ENCODE assay signal across 19 cellular contexts in genomic region chr7:37033141-37033540, GRCh38.
A peak's percentile ranks its signal among the peaks of the same experiment; 100 is the strongest.
DNase-seq lines count a peak whose midpoint lies in the region; ATAC-seq, FAIRE-seq and TF ChIP-seq lines count a peak whose summit lies in the region.
"Had no signal": no experiment of that assay in that cellular context is flagged by ENCODE, and none has a peak within 500 bp of the region (broad histone marks: within the 10 kb centered on the region; RNA-seq: fewer than 3 reads in every experiment).

No MANE protein-coding gene starts in this region.

- TF ChIP-seq EP300 in A549 (IDR thresholded peaks at IDR 0.05): no peak

- H3K27ac Mint-ChIP-seq in endodermal cell (no peak overlapping the region), neural progenitor cell (peak overlapping the region; percentile 95), CD14-positive monocyte (peak overlapping the region in 2 of 7 donors; percentile 14 to 17)
- H3K27ac Mint-ChIP-seq in activated CD4-positive, alpha-beta memory T cell treated with anti-CD3 and anti-CD28 coated beads for 36 hours: no peak overlapping the region

- H3K4me1 ChIP-seq in A549 (peaks cover 19% of the 10 kb centered on the region), SJSA1 (replicated peaks) (peaks cover 28% of the 10 kb centered on the region), endodermal cell (ENCODE audit: control insufficient read depth, insufficient read depth, low read length) (peaks cover 5% of the 10 kb centered on the region), neural progenitor cell (peaks cover 4% of the 10 kb centered on the region)

- H3K36me3 ChIP-seq in SJSA1 (no peaks in the 10 kb centered on the region), endodermal cell (ENCODE audit: control insufficient read depth, insufficient read depth, low read length) (peaks cover 16% of the 10 kb centered on the region), neural progenitor cell (no peaks in the 10 kb centered on the region)
- H3K36me3 ChIP-seq: SJCRH30 had no signal

- intact Hi-C loops in activated CD4-positive, alpha-beta memory T cell treated with anti-CD3 and anti-CD28 coated beads for 36 hours (cut with micrococcal nuclease): loop anchor here (5.0 kb wide), 1 partner anchor 319 kb away; no protein-coding TSS in a partner anchor
- intact Hi-C loops in CD14-positive monocyte (cut with micrococcal nuclease): no loop called here

- H3K27ac ChIP-seq in A549 (peak overlapping the region; percentile 67 to 84; a peak in 4 of 6 replicates), SJSA1 (peak overlapping the region; percentile 94), endodermal cell (ENCODE audit: low read depth, low read length) (peak overlapping the region; percentile 82), neural progenitor cell (no peak overlapping the region)

- no peak overlapping the region for H3K4me3 ChIP-seq in A549
- H3K4me3 ChIP-seq in SJSA1: no peak overlapping the region
- H3K4me3 ChIP-seq in endodermal cell (ENCODE audit: low read length): no peak overlapping the region
- no peak overlapping the region for H3K4me3 ChIP-seq in neural progenitor cell
- H3K4me3 ChIP-seq: GM23338, SJCRH30 had no signal

- H3K27me3 Mint-ChIP-seq in endodermal cell (ENCODE audit: insufficient read depth) (no peaks in the 10 kb centered on the region), neural progenitor cell (ENCODE audit: insufficient read depth, low read depth) (no peaks in the 10 kb centered on the region), CD14-positive monocyte (ENCODE audit: low read depth in 3 of 3) (peaks cover 0 to 1% (median 0%) of the 10 kb centered on the region in 3 donors)
- no peaks in the 10 kb centered on the region for H3K27me3 Mint-ChIP-seq in activated CD4-positive, alpha-beta memory T cell treated with anti-CD3 and anti-CD28 coated beads for 36 hours

- H3K9me3 Mint-ChIP-seq in endodermal cell (no peaks in the 10 kb centered on the region), neural progenitor cell (peaks cover 11% of the 10 kb centered on the region), CD14-positive monocyte (peaks cover 0 to 3% (median 0%) of the 10 kb centered on the region in 7 donors)
- no peaks in the 10 kb centered on the region for H3K9me3 Mint-ChIP-seq in activated CD4-positive, alpha-beta memory T cell treated with anti-CD3 and anti-CD28 coated beads for 36 hours
- H3K9me3 Mint-ChIP-seq: GM23338 had no signal

- H3F3A ChIP-seq in neural progenitor cell (ENCODE audit: low read depth): no peaks in the 10 kb centered on the region

- TF ChIP-seq CTCF in A549 (IDR thresholded peaks at IDR 0.05) (no peak), endodermal cell (conservative IDR thresholded peaks at IDR 0.05) (no peak), neural progenitor cell (IDR thresholded peaks at IDR 0.05) (no peak), CD14-positive monocyte (IDR thresholded peaks at IDR 0.05) (no peak)

- no peak for TF ChIP-seq POLR2A in A549 (IDR thresholded peaks at IDR 0.05; ENCODE audit: low read length)

- peaks cover 24% of the 10 kb centered on the region for H3K4me1 Mint-ChIP-seq in endodermal cell
- peaks cover 33% of the 10 kb centered on the region for H3K4me1 Mint-ChIP-seq in neural progenitor cell
- H3K4me1 Mint-ChIP-seq in activated CD4-positive, alpha-beta memory T cell treated with anti-CD3 and anti-CD28 coated beads for 36 hours (ENCODE audit: low read depth): peaks cover 44% of the 10 kb centered on the region
- H3K4me1 Mint-ChIP-seq in CD14-positive monocyte: peaks cover 14% of the 10 kb centered on the region

- no peaks in the 10 kb centered on the region for H4K20me1 ChIP-seq in neural progenitor cell (ENCODE audit: low read depth)

- H3K4me2 ChIP-seq in A549: no peak overlapping the region
- H3K4me2 ChIP-seq in neural progenitor cell: no peak overlapping the region
- H3K4me2 ChIP-seq: GM23338 had no signal

- peaks cover 15% of the 10 kb centered on the region for H3K36me3 Mint-ChIP-seq in endodermal cell (ENCODE audit: low read depth)
- H3K36me3 Mint-ChIP-seq in neural progenitor cell: peaks cover 2% of the 10 kb centered on the region
- peaks cover 34% of the 10 kb centered on the region for H3K36me3 Mint-ChIP-seq in activated CD4-positive, alpha-beta memory T cell treated with anti-CD3 and anti-CD28 coated beads for 36 hours
- peaks cover 27 to 32% of the 10 kb centered on the region in 2 donors for H3K36me3 Mint-ChIP-seq in CD14-positive monocyte

- H3K4me3 Mint-ChIP-seq in endodermal cell (no peak overlapping the region), neural progenitor cell (no peak overlapping the region), CD14-positive monocyte (no peak overlapping the region)
- H3K4me3 Mint-ChIP-seq in activated CD4-positive, alpha-beta memory T cell treated with anti-CD3 and anti-CD28 coated beads for 36 hours: no peak overlapping the region
- H3K4me3 Mint-ChIP-seq: GM23338 had no signal

- H3K27me3 ChIP-seq in SJSA1 (replicated peaks) (no peaks in the 10 kb centered on the region), endodermal cell (ENCODE audit: control insufficient read depth, insufficient read depth, low read length, poor library complexity, severe bottlenecking) (no peaks in the 10 kb centered on the region), neural progenitor cell (no peaks in the 10 kb centered on the region)
- H3K27me3 ChIP-seq: SJCRH30 had no signal

- POLR2A ChIA-PET in A549 (lab: Yijun Ruan, JAX): no interaction called here
- POLR2A ChIA-PET in activated CD4-positive, alpha-beta memory T cell treated with anti-CD3 and anti-CD28 coated beads for 36 hours (lab: Charles Lee): no interaction called here

- CTCF ChIA-PET in A549 (lab: Yijun Ruan, JAX): interaction anchor here (0.6 kb wide), 1 partner anchor 550 kb away, joined by 3 read pairs; no protein-coding TSS in a partner anchor
- CTCF ChIA-PET in activated CD4-positive, alpha-beta memory T cell treated with anti-CD3 and anti-CD28 coated beads for 36 hours (lab: Charles Lee): interaction anchor here (0.7 kb wide), 1 partner anchor 324 kb away, joined by 3 read pairs; no protein-coding TSS in a partner anchor

- DNase-seq in A549 (ENCODE audit: low read depth in 1 of 2, low spot score in 1 of 2) (no peak), SJSA1 (ENCODE audit: low read depth in 1 of 2, low spot score in 2 of 2) (no peak), endodermal cell (no peak), neural progenitor cell (ENCODE audit: low spot score) (no peak), NCI-H2107 (lab: John Stamatoyannopoulos, UW) (no peak), CD14-positive monocyte (ENCODE audit: low spot score) (no peak)
- no peak for DNase-seq in activated CD4-positive, alpha-beta memory T cell treated with anti-CD3 and anti-CD28 coated beads for 36 hours
- DNase-seq: 8988T, DMS 273 treated with DMSO at 0.1 percent for 48 hours, GF-D8, NCI-H1417, NCI-H1930, NCI-H2171, NCI-H748 treated with DMSO at 0.1 percent for 48 hours, PC-3, SJCRH30 had no signal

- no peaks in the 10 kb centered on the region for H3K9me3 ChIP-seq in A549
- no peaks in the 10 kb centered on the region for H3K9me3 ChIP-seq in SJSA1 (replicated peaks)
- H3K9me3 ChIP-seq in endodermal cell (ENCODE audit: control insufficient read depth, low read length): no peaks in the 10 kb centered on the region
- H3K9me3 ChIP-seq in neural progenitor cell (ENCODE audit: low read depth): no peaks in the 10 kb centered on the region
- H3K9me3 ChIP-seq: SJCRH30 had no signal

- H3K79me2 ChIP-seq in neural progenitor cell (ENCODE audit: low read depth): no peaks in the 10 kb centered on the region

- WGBS in A549 (ENCODE audit: missing lambda C conversion rate): 96% methylated on average over 8 of the region's 8 CpGs
- WGBS in endodermal cell (ENCODE audit: insufficient coverage in 1 of 2, insufficient read length in 1 of 2), 2 experiments: 91 to 94% methylated on average over 5 to 8 of the region's 8 CpGs

- no peak for TF ChIP-seq RAD21 in A549 (conservative IDR thresholded peaks at IDR 0.05 in 1 of 2, IDR thresholded peaks at IDR 0.05 in 1 of 2)

- no peak overlapping the region for H2AFZ ChIP-seq in neural progenitor cell (replicated peaks)
- H2AFZ ChIP-seq: GM23338 had no signal

- H3K9ac ChIP-seq in endodermal cell (ENCODE audit: extremely low read depth, low read length, poor library complexity, severe bottlenecking) (no peak overlapping the region), neural progenitor cell (no peak overlapping the region)

- no peak for ATAC-seq in A549
- no peak for ATAC-seq in HG02885 (IDR thresholded peaks at IDR 0.05; ENCODE audit: poor library complexity, unreplicated experiment)
- ATAC-seq: GM23338 had no signal

- no peak for FAIRE-seq in A549 (lab: Jason Lieb, UNC)
- FAIRE-seq: GM18507 had no signal

TF ChIP-seq in A549, 52 proteins besides CTCF, POLR2A, EP300 and RAD21 (continues in another document):
- TF ChIP-seq, protein P1, sequence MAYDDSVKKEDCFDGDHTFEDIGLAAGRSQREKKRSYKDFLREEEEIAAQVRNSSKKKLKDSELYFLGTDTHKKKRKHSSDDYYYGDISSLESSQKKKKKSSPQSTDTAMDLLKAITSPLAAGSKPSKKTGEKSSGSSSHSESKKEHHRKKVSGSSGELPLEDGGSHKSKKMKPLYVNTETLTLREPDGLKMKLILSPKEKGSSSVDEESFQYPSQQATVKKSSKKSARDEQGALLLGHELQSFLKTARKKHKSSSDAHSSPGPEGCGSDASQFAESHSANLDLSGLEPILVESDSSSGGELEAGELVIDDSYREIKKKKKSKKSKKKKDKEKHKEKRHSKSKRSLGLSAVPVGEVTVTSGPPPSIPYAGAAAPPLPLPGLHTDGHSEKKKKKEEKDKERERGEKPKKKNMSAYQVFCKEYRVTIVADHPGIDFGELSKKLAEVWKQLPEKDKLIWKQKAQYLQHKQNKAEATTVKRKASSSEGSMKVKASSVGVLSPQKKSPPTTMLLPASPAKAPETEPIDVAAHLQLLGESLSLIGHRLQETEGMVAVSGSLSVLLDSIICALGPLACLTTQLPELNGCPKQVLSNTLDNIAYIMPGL (CRISPR knock-in tag; IDR thresholded peaks at IDR 0.05; ENCODE audit: borderline replicate concordance): no peak
- no peak for TF ChIP-seq HOXB13 (CRISPR knock-in tag; IDR thresholded peaks at IDR 0.05; ENCODE audit: low read depth)
- TF ChIP-seq CEBPB (IDR thresholded peaks at IDR 0.05): no peak
